ENCODE assay signal across 28 cellular contexts in the genomic region with DNA sequence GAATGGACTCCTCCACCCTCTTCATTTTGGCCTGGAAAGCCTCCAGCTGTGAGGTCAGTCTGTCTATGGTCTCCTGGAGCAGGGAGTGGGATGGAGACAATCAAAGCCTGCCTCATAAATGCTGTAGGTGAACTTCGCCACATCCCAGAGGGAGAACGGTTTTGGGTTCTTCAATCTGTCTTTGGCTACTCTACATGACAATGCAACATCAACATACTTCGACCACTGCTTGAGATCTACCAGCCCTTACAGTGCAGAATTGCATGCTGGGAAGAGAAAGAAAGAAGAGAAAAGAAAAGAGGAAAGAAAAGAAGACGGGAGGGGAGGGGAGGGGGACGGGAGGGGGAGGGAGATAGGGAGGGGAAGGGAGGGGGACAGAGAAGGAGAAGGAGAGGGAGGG. TPM values are rescaled to one million over a fixed set of nuclear protein-coding genes. Genes with fewer than 3 reads are reported as not detected.
DNase-seq lines count a peak whose midpoint lies in the region; ATAC-seq and TF ChIP-seq lines count a peak whose summit lies in the region.
"Had no signal": no experiment of that assay in that cellular context is flagged by ENCODE, and none has a peak within 500 bp of the region (broad histone marks: within the 10 kb centered on the region; RNA-seq: fewer than 3 reads in every experiment).

No MANE protein-coding gene starts in this region.

- H3K4me3 ChIP-seq in H7 (ENCODE audit: insufficient read depth, low read depth, low read length) = no peak overlapping the region
- H3K4me3 ChIP-seq: BLaER1 treated with 17β-estradiol and CSF1 and Interleukin-3, amounts not matched to agents 10 nM and 100 nM; HAP-1; K562; SK-N-MC had no signal

- H3K27me3 ChIP-seq in H7 (ENCODE audit: control insufficient read depth, insufficient read depth, low read length) = no peaks in the 10 kb centered on the region
- H3K27me3 ChIP-seq: BLaER1 treated with 17β-estradiol and CSF1 and Interleukin-3, amounts not matched to agents 10 nM and 100 nM had no signal

- ATAC-seq in central memory CD8-positive, alpha-beta T cell (replicated peaks; ENCODE audit: extremely low read depth, poor library complexity, severe bottlenecking) = no peak
- no peak for ATAC-seq in stimulated activated effector memory CD8-positive, alpha-beta T cell treated with anti-CD3 and anti-CD28 coated beads, Interleukin-12 subunit alpha, Interleukin-12 subunit beta, amount 100 ng/mL, for 72 hours
- no peak for ATAC-seq in GM21528 (IDR thresholded peaks at IDR 0.05; ENCODE audit: low FRiP score, unreplicated experiment)
- ATAC-seq: K562 had no signal

- POLR2A ChIA-PET in GM10248 (lab: Yijun Ruan, JAX) = no interaction called here

- no peaks in the 10 kb centered on the region for H3K36me3 ChIP-seq in H7 (replicated peaks; ENCODE audit: control insufficient read depth, insufficient read depth, low read length)
- H3K36me3 ChIP-seq: HAP-1 had no signal

- no peak for DNase-seq in activated naive CD4-positive, alpha-beta T cell treated with anti-CD3 and anti-CD28 coated beads, Interleukin-2, amount 50 U/mL, for 16 hours
- DNase-seq in H7 (peak; percentile 30), epidermal melanocyte (ENCODE audit: insufficient read length, low spot score) (no peak), GM10248 (ENCODE audit: extremely low spot score) (no peak)
- DNase-seq in central memory CD8-positive, alpha-beta T cell (ENCODE audit: low spot score in 2 of 2) = no peak
- DNase-seq in stimulated activated effector memory CD8-positive, alpha-beta T cell treated with anti-CD3 and anti-CD28 coated beads, Interleukin-12 subunit alpha, Interleukin-12 subunit beta, amount 100 ng/mL, for 72 hours (ENCODE audit: low spot score in 2 of 2) = no peak
- DNase-seq: CD8-positive, alpha-beta memory T cell; DMS 273 treated with DMSO at 0.1 percent for 48 hours; DMS79; EL; GDM1; HFFc6; Kasumi-1; MV-4-11; NCI-H1105; NCI-H146; NCI-H1930; NCI-H2107; NCI-H446; NCI-H524 treated with DMSO at 0.1 percent for 48 hours; NCI-H774; SIG-M5 had no signal

- peaks cover 37% of the 10 kb centered on the region for H3K4me1 Mint-ChIP-seq in activated naive CD4-positive, alpha-beta T cell treated with anti-CD3 and anti-CD28 coated beads, Interleukin-2, amount 50 U/mL, for 24 hours
- peaks cover 32% of the 10 kb centered on the region for H3K4me1 Mint-ChIP-seq in central memory CD8-positive, alpha-beta T cell
- peaks cover 19% of the 10 kb centered on the region for H3K4me1 Mint-ChIP-seq in stimulated activated effector memory CD8-positive, alpha-beta T cell treated with anti-CD3 and anti-CD28 coated beads, Interleukin-12 subunit alpha, Interleukin-12 subunit beta, amount 100 ng/mL, for 72 hours

- H3K27me3 Mint-ChIP-seq in activated naive CD4-positive, alpha-beta T cell treated with anti-CD3 and anti-CD28 coated beads, Interleukin-2, amount 50 U/mL, for 24 hours = no peaks in the 10 kb centered on the region
- H3K27me3 Mint-ChIP-seq in central memory CD8-positive, alpha-beta T cell = no peaks in the 10 kb centered on the region
- H3K27me3 Mint-ChIP-seq: CD8-positive, alpha-beta memory T cell had no signal

- peaks cover 35% of the 10 kb centered on the region for H3K36me3 Mint-ChIP-seq in activated naive CD4-positive, alpha-beta T cell treated with anti-CD3 and anti-CD28 coated beads, Interleukin-2, amount 50 U/mL, for 24 hours
- H3K36me3 Mint-ChIP-seq in central memory CD8-positive, alpha-beta T cell (ENCODE audit: insufficient read depth) = peaks cover 43% of the 10 kb centered on the region
- H3K36me3 Mint-ChIP-seq in stimulated activated effector memory CD8-positive, alpha-beta T cell treated with anti-CD3 and anti-CD28 coated beads, Interleukin-12 subunit alpha, Interleukin-12 subunit beta, amount 100 ng/mL, for 72 hours = peaks cover 83% of the 10 kb centered on the region

- TF ChIP-seq CTCF in GM10248 (IDR thresholded peaks at IDR 0.05; ENCODE audit: control extremely low read depth, extremely low read depth, low read depth, missing control alignments) = no peak

- peaks cover 8% of the 10 kb centered on the region for H3K9me3 Mint-ChIP-seq in activated naive CD4-positive, alpha-beta T cell treated with anti-CD3 and anti-CD28 coated beads, Interleukin-2, amount 50 U/mL, for 24 hours
- peaks cover 8% of the 10 kb centered on the region for H3K9me3 Mint-ChIP-seq in central memory CD8-positive, alpha-beta T cell
- H3K9me3 Mint-ChIP-seq in stimulated activated effector memory CD8-positive, alpha-beta T cell treated with anti-CD3 and anti-CD28 coated beads, Interleukin-12 subunit alpha, Interleukin-12 subunit beta, amount 100 ng/mL, for 72 hours = peaks cover 8% of the 10 kb centered on the region

- peak overlapping the region; percentile 7 for H3K27ac Mint-ChIP-seq in activated naive CD4-positive, alpha-beta T cell treated with anti-CD3 and anti-CD28 coated beads, Interleukin-2, amount 50 U/mL, for 24 hours
- peak overlapping the region; percentile 68 for H3K27ac Mint-ChIP-seq in central memory CD8-positive, alpha-beta T cell (ENCODE audit: low read depth)
- peak overlapping the region; percentile 67 for H3K27ac Mint-ChIP-seq in stimulated activated effector memory CD8-positive, alpha-beta T cell treated with anti-CD3 and anti-CD28 coated beads, Interleukin-12 subunit alpha, Interleukin-12 subunit beta, amount 100 ng/mL, for 72 hours
- H3K27ac Mint-ChIP-seq: HFFc6 had no signal

- CTCF ChIA-PET in GM10248 (lab: Yijun Ruan, JAX) = no interaction called here

- no peak overlapping the region for H3K4me3 Mint-ChIP-seq in activated naive CD4-positive, alpha-beta T cell treated with anti-CD3 and anti-CD28 coated beads, Interleukin-2, amount 50 U/mL, for 24 hours
- H3K4me3 Mint-ChIP-seq in central memory CD8-positive, alpha-beta T cell = no peak overlapping the region
- no peak overlapping the region for H3K4me3 Mint-ChIP-seq in stimulated activated effector memory CD8-positive, alpha-beta T cell treated with anti-CD3 and anti-CD28 coated beads, Interleukin-12 subunit alpha, Interleukin-12 subunit beta, amount 100 ng/mL, for 72 hours
- H3K4me3 Mint-ChIP-seq: CD8-positive, alpha-beta memory T cell; HFFc6 had no signal

RNA-seq across cellular contexts. Expression of a gene that starts 28.5 kb away (rescaled TPM):
- 179 and 212 TPM in 2 replicates for total RNA-seq in H7 (2014; rRNA removed; shearing (Covaris generic))

RNA-seq across cellular contexts. Expression of a gene that starts 37.8 kb away (rescaled TPM):
- 5.6 and 8.7 TPM in 2 replicates for total RNA-seq in H7 (2014; rRNA removed; shearing (Covaris generic))

Comparison
In these comparisons a context has a peak if more than half of its experiments do, and no peak if none do; other contexts are left out.
1. H3K27ac Mint-ChIP-seq: peak in every context shown above with its lines; median percentile 68 in central memory CD8-positive, alpha-beta T cell; 67 in stimulated activated effector memory CD8-positive, alpha-beta T cell treated with anti-CD3 and anti-CD28 coated beads, Interleukin-12 subunit alpha, Interleukin-12 subunit beta, amount 100 ng/mL, for 72 hours; 7 in activated naive CD4-positive, alpha-beta T cell treated with anti-CD3 and anti-CD28 coated beads, Interleukin-2, amount 50 U/mL, for 24 hours.